2 cellular contexts compared by ENCODE assay signal in genomic region chr1:210233495-210234253, GRCh38.
TF ChIP-seq lines count a peak whose summit lies in the region.

No MANE protein-coding gene starts in this region.

TF ChIP-seq in IMR-90, 13 proteins besides CTCF, POLR2A, EP300 and RAD21 (continued from another document):
- TF ChIP-seq, protein P1, sequence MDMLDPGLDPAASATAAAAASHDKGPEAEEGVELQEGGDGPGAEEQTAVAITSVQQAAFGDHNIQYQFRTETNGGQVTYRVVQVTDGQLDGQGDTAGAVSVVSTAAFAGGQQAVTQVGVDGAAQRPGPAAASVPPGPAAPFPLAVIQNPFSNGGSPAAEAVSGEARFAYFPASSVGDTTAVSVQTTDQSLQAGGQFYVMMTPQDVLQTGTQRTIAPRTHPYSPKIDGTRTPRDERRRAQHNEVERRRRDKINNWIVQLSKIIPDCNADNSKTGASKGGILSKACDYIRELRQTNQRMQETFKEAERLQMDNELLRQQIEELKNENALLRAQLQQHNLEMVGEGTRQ (IDR thresholded peaks at IDR 0.05; ENCODE audit: low read depth, low read length), result no peak
- TF ChIP-seq FOS (IDR thresholded peaks at IDR 0.05; ENCODE audit: low read depth, low read length), result peak; percentile 26; the same call in 1 of the 2 replicates

TF ChIP-seq in WTC11, 78 proteins besides CTCF, POLR2A, EP300 and RAD21 (continued from another document):
- peak; percentile 92 for TF ChIP-seq ZNF423 (CRISPR knock-in tag; IDR thresholded peaks at IDR 0.05)
